In the genomic region with DNA sequence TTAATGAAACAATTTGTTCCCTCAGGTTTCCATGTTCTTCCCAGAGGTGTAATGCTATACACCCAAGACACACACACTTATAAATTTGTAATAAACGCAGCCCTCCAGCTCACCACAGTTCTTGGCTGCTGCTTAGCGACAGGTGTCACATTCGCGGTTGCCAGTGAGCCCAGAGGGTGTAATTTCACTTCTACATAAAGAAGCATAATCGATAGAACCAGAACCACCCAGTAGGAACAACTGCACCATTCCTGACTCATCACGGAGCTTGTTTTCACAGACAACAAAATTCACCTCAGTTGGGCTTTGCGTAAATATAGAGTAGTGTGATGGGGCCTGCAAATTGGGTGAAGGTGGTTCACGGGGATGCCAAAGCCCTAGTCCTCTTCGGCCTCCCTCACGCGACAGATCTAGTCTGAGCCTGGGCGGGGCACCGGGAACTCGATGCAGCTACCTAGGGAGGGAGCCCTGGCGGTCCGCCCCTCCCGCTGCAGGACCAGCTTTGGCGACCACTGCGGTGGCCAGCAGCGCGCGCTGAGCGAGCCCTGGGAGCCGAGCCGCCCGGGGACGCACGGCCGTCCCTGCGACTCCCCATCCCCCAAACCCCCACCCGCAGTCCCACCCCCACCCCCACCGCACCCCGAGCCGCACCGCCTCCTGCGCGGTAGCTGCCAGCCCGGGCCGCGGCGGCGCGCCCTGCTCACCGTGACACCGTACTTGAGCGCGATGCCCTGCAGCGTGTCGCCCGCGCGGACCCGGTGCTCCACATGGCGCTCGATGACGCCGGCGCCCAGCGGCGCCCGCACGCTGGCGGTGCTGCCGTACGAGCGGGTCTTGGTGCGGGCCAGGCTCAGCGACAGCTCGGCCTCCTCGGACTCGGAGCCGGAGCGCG, we compare ENCODE assay signal across 8 cellular contexts. TPM values are rescaled to one million over a fixed set of nuclear protein-coding genes. Genes with fewer than 3 reads are reported as not detected.
DNase-seq lines count a peak whose midpoint lies in the region; ATAC-seq, FAIRE-seq and TF ChIP-seq lines count a peak whose summit lies in the region.

No MANE protein-coding gene starts in this region.

- H3K4me2 ChIP-seq in OCI-LY1 (ENCODE audit: low read length) (peak overlapping the region; percentile 53), osteoblast (ENCODE audit: insufficient read depth, low read length) (peak overlapping the region; percentile 92)

- no peaks in the 10 kb centered on the region for H3K27me3 ChIP-seq in AG04450 (ENCODE audit: control insufficient read depth, insufficient read depth, low read length)
- H3K27me3 ChIP-seq in OCI-LY1 (ENCODE audit: insufficient read depth, low read length), result no peaks in the 10 kb centered on the region
- no peaks in the 10 kb centered on the region for H3K27me3 ChIP-seq in osteoblast (ENCODE audit: insufficient read depth, low read length)

- H3K36me3 ChIP-seq in OCI-LY1 (ENCODE audit: insufficient read depth, low read length), result no peaks in the 10 kb centered on the region
- no peaks in the 10 kb centered on the region for H3K36me3 ChIP-seq in osteoblast (ENCODE audit: insufficient read depth, low read length)

- peak; percentile 25 for ATAC-seq in GM18517 (IDR thresholded peaks at IDR 0.05; ENCODE audit: unreplicated experiment)
- ATAC-seq in HG03095 (IDR thresholded peaks at IDR 0.05; ENCODE audit: unreplicated experiment), result peak; percentile 19

- no peaks in the 10 kb centered on the region for H3K79me2 ChIP-seq in OCI-LY1 (ENCODE audit: insufficient read depth, low read length)
- no peaks in the 10 kb centered on the region for H3K79me2 ChIP-seq in osteoblast (ENCODE audit: insufficient read depth, low read length)

- DNase-seq in AG04450 (ENCODE audit: low read depth, low spot score) (no peak), frontal cortex (ENCODE audit: low spot score in 2 of 2) (peak; percentile 39 to 62), osteoblast (ENCODE audit: insufficient read length, low spot score, missing footprints) (peak; percentile 80), globus pallidus (ENCODE audit: low spot score) (no peak)
- DNase-seq in activated effector memory CD4-positive, alpha-beta T cell treated with anti-CD3 and anti-CD28 coated beads, Interleukin-2, amount 50 U/mL, for 16 hours, result peak; percentile 86

- H3K9me3 ChIP-seq in AG04450 (ENCODE audit: control insufficient read depth, insufficient read depth, low read length) (no peaks in the 10 kb centered on the region), OCI-LY1 (ENCODE audit: low read length) (no peaks in the 10 kb centered on the region), osteoblast (ENCODE audit: low read depth, low read length) (no peaks in the 10 kb centered on the region)

- H4K20me1 ChIP-seq in OCI-LY1 (ENCODE audit: insufficient read depth, low read length) (no peaks in the 10 kb centered on the region), osteoblast (ENCODE audit: insufficient read depth, low read length) (no peaks in the 10 kb centered on the region)

- H2AFZ ChIP-seq in OCI-LY1 (ENCODE audit: low read length), result no peak overlapping the region
- H2AFZ ChIP-seq in osteoblast (ENCODE audit: low read length), result peak overlapping the region; percentile 81

- H3K4me1 ChIP-seq in OCI-LY1 (ENCODE audit: insufficient read depth, low read length, severe bottlenecking) (peaks cover 40% of the 10 kb centered on the region), osteoblast (ENCODE audit: insufficient read depth, low read length) (peaks cover 13% of the 10 kb centered on the region)

- TF ChIP-seq CTCF in AG04450 (IDR thresholded peaks at IDR 0.05; ENCODE audit: low read depth, low read length) (no peak), OCI-LY1 (IDR thresholded peaks at IDR 0.05; ENCODE audit: low read length) (no peak), osteoblast (IDR thresholded peaks at IDR 0.05; ENCODE audit: extremely low read depth, low read depth, low read length) (no peak)

- CTCF ChIA-PET in AG04450 (lab: Charles Lee), result interaction anchor here (0.9 to 2.8 kb wide), 3 partner anchors 10 to 87 kb away, joined by 4 to 16 read pairs (median 10); no protein-coding TSS in a partner anchor

- POLR2A ChIA-PET in AG04450 (lab: Yijun Ruan, JAX), result interaction anchor here (0.7 kb wide), 1 partner anchor 242 kb away, joined by 6 read pairs; no protein-coding TSS in a partner anchor

- no peaks in the 10 kb centered on the region for H3F3A ChIP-seq in OCI-LY1 (ENCODE audit: insufficient read depth, low read length)

- FAIRE-seq in frontal cortex (lab: Jason Lieb, UNC), result no peak

- H3K27ac ChIP-seq in AG04450 (ENCODE audit: low read depth, low read length) (no peak overlapping the region), OCI-LY1 (ENCODE audit: low read depth, low read length, poor library complexity, severe bottlenecking) (no peak overlapping the region), osteoblast (ENCODE audit: low read depth, low read length) (no peak overlapping the region)

- peak overlapping the region; percentile 69 for H3K4me3 ChIP-seq in AG04450 (ENCODE audit: low read depth, low read length)
- peak overlapping the region; percentile 60 for H3K4me3 ChIP-seq in OCI-LY1 (ENCODE audit: low read depth, low read length, poor library complexity, severe bottlenecking)
- H3K4me3 ChIP-seq in osteoblast (ENCODE audit: insufficient read depth, low read length), result peak overlapping the region; percentile 73

- peak overlapping the region; percentile 58 for H3K9ac ChIP-seq in OCI-LY1 (ENCODE audit: low read length)

- no peaks in the 10 kb centered on the region for H3K9me2 ChIP-seq in OCI-LY1 (ENCODE audit: low read depth, low read length)

RNA-seq across cellular contexts. Expression of a gene that starts 0.6 kb away (rescaled TPM):
- polyA plus RNA-seq in AG04450 (2011; rRNA removed), result 6.5 and 10.2 TPM in 2 replicates
- polyA minus RNA-seq in AG04450 (2011; rRNA and poly(A)+ RNA removed), result 0.78 and 1.8 TPM in 2 replicates
- total RNA-seq in frontal cortex (30.6 TPM), osteoblast (3.3 and 4.7 TPM in 2 replicates)

RNA-seq across cellular contexts. Expression of a gene that starts 14.5 kb away (rescaled TPM):
- 3.1 and 3.2 TPM in 2 replicates for polyA plus RNA-seq in AG04450 (2011; rRNA removed)
- polyA minus RNA-seq in AG04450 (2011; rRNA and poly(A)+ RNA removed), result 2.3 and 3.9 TPM in 2 replicates
- 198 TPM for total RNA-seq in frontal cortex
- total RNA-seq in osteoblast, result 9.8 and 10.3 TPM in 2 replicates

RNA-seq across cellular contexts. Expression of a gene that starts 55.6 kb away (rescaled TPM):
- not detected in 2 replicates for polyA plus RNA-seq in AG04450 (2011; rRNA removed)
- polyA minus RNA-seq in AG04450 (2011; rRNA and poly(A)+ RNA removed), result not detected in 2 replicates
- 37.9 TPM for total RNA-seq in frontal cortex
- not detected in 2 replicates for total RNA-seq in osteoblast

Comparison
In these comparisons a context has a peak if more than half of its experiments do, and no peak if none do; other contexts are left out.
1. DNase-seq: peak in activated effector memory CD4-positive, alpha-beta T cell treated with anti-CD3 and anti-CD28 coated beads, Interleukin-2, amount 50 U/mL, for 16 hours (single experiment), frontal cortex (2 of 2) and osteoblast (single experiment); none in AG04450 (single experiment) and globus pallidus (single experiment).
2. RNA of a gene that starts 14.5 kb away (total RNA-seq): 198 TPM in frontal cortex (single experiment); 9.8 to 10.3 TPM in osteoblast; every median in the first group is over 10 times any median in the second.
3. RNA of a gene that starts 55.6 kb away (total RNA-seq): 37.9 TPM in frontal cortex (single experiment); not detected in osteoblast; every median in the first group is over 10 times any median in the second.
4. Peak in every context shown above with its lines, with median percentiles within 50 percentile points of each other: H3K4me3 ChIP-seq.